ENCODE assay signal across 8 cellular contexts in the genomic region with DNA sequence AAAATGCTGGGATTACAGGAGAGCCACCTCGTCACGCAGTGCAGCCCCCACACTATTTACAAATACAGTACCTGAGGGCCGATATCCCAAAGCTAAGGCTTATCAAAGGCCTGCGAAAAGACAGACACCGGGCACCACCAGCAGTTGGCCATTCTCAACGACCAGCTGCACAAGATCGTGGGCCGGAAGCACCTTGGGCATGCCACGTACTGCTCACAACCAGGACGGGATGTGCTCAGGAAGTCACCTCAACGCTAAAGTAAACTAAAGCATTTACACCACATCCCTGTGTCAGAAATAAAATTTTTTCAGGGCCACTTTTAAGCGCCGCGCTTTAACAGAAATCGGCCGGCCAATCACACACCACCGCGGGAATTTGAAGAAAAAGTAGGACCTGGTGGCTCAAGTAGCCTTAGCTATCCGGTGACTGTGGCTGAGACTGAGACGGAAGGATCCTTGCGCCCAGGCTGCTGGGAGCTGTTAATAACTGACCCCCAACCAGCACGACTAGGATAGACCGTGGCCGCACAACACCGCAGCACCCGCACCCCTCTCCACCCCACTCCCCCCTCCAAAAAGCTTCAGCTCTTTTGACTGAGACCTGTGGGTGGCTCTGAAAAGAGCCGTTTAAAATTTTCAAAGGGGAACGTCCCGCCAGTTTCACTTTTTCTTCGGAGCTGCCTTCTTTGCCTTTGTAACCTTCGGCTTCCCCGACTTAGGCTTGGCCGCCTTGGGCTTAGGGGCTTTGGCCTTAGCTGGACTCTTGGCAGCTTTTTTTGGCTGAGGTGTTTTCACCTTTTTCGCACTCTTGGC.
DNase-seq lines count a peak whose midpoint lies in the region; ATAC-seq, FAIRE-seq and TF ChIP-seq lines count a peak whose summit lies in the region.

No MANE protein-coding gene starts in this region.

- no peak for DNase-seq in AG09309 (ENCODE audit: low read depth)
- DNase-seq in astrocyte of the spinal cord (ENCODE audit: low read depth, low spot score), result peak; percentile 73
- DNase-seq in small intestine, result peak; percentile 79
- DNase-seq in inferior parietal cortex (ENCODE audit: extremely low spot score), result no peak

- H3K9me2 ChIP-seq in SU-DHL-6 (replicated peaks; ENCODE audit: insufficient read depth, low read length), result no peaks in the 10 kb centered on the region

- peak; percentile 41 for ATAC-seq in GM19043 (IDR thresholded peaks at IDR 0.05; ENCODE audit: low read depth, unreplicated experiment)
- peak; percentile 51 for ATAC-seq in HG03342 (IDR thresholded peaks at IDR 0.05; ENCODE audit: unreplicated experiment)

- WGBS in small intestine, 3 donors, result 0 to 1% (median 1%) methylated on average over 34 of the region's 34 CpGs

- H4K20me1 ChIP-seq in SU-DHL-6 (ENCODE audit: low read depth, low read length), result no peaks in the 10 kb centered on the region

- no peaks in the 10 kb centered on the region for H3K36me3 ChIP-seq in SU-DHL-6 (ENCODE audit: low read length)
- H3K36me3 ChIP-seq in iPS-15b (ENCODE audit: control insufficient read depth, insufficient read depth, low read length), result no peaks in the 10 kb centered on the region
- H3K36me3 ChIP-seq in small intestine (ENCODE audit: control insufficient read depth in 2 of 2, insufficient read depth in 2 of 2, low read length in 2 of 2), result no peaks in the 10 kb centered on the region

- peak overlapping the region; percentile 98 for H2AFZ ChIP-seq in SU-DHL-6 (ENCODE audit: low read depth, low read length, severe bottlenecking)

- peak overlapping the region; percentile 79 for H3K9ac ChIP-seq in SU-DHL-6 (ENCODE audit: low read length)
- H3K9ac ChIP-seq in iPS-15b (ENCODE audit: low read depth, low read length), result peak overlapping the region; percentile 90

- in situ Hi-C loops in astrocyte of the spinal cord (cut with HindIII; ENCODE audit: low sequenced_read_pairs), result no loop called here

- peak overlapping the region; percentile 53 for H3K4me3 ChIP-seq in AG09309 (ENCODE audit: control insufficient read depth, low read depth, low read length)
- H3K4me3 ChIP-seq in SU-DHL-6 (ENCODE audit: insufficient read depth, low read length, poor library complexity, severe bottlenecking), result peak overlapping the region; percentile 57
- peak overlapping the region; percentile 59 for H3K4me3 ChIP-seq in astrocyte of the spinal cord (ENCODE audit: low read depth, low read length)
- peak overlapping the region; percentile 66 for H3K4me3 ChIP-seq in iPS-15b (ENCODE audit: low read depth, low read length)
- H3K4me3 ChIP-seq in small intestine (ENCODE audit: low read depth in 1 of 2, low read length in 2 of 2), result peak overlapping the region; percentile 68 to 71

- H3K4me1 ChIP-seq in iPS-15b (ENCODE audit: control insufficient read depth, insufficient read depth, low read length), result no peaks in the 10 kb centered on the region
- no peaks in the 10 kb centered on the region for H3K4me1 ChIP-seq in small intestine (ENCODE audit: control insufficient read depth in 2 of 2, insufficient read depth in 1 of 2, low read depth in 1 of 2, low read length in 1 of 2)

- H3K27ac ChIP-seq in SU-DHL-6 (ENCODE audit: low read depth, low read length), result peak overlapping the region; percentile 88
- peak overlapping the region; percentile 92 to 95 for H3K27ac ChIP-seq in small intestine (ENCODE audit: low read depth in 1 of 2, low read length in 1 of 2)

- H3K79me2 ChIP-seq in SU-DHL-6 (ENCODE audit: insufficient read depth, low read length), result no peaks in the 10 kb centered on the region

- peaks cover 45% of the 10 kb centered on the region for H3F3A ChIP-seq in SU-DHL-6 (ENCODE audit: insufficient read depth)

- no peaks in the 10 kb centered on the region for H3K27me3 ChIP-seq in SU-DHL-6 (ENCODE audit: low read length)
- H3K27me3 ChIP-seq in iPS-15b (ENCODE audit: control insufficient read depth, insufficient read depth, low read length), result no peaks in the 10 kb centered on the region
- no peaks in the 10 kb centered on the region for H3K27me3 ChIP-seq in small intestine (ENCODE audit: control insufficient read depth in 2 of 2, insufficient read depth in 2 of 2, low read length in 2 of 2)

- H3K4me2 ChIP-seq in SU-DHL-6 (ENCODE audit: low read depth, low read length, poor library complexity, severe bottlenecking), result peak overlapping the region; percentile 91

- H3K9me3 ChIP-seq in SU-DHL-6 (ENCODE audit: insufficient read depth, low read length) (no peaks in the 10 kb centered on the region), iPS-15b (ENCODE audit: control insufficient read depth, insufficient read depth, low read length) (no peaks in the 10 kb centered on the region), small intestine (ENCODE audit: control insufficient read depth, low read depth) (no peaks in the 10 kb centered on the region)

- FAIRE-seq in small intestine (lab: Jason Lieb, UNC), result no peak

- TF ChIP-seq CTCF in AG09309 (IDR thresholded peaks at IDR 0.05; ENCODE audit: control insufficient read depth, insufficient read depth, low read depth, low read length, missing control alignments), result no peak
- TF ChIP-seq CTCF in SU-DHL-6 (IDR thresholded peaks at IDR 0.05; ENCODE audit: insufficient read depth, low read length, poor library complexity, severe bottlenecking), result no peak
- TF ChIP-seq CTCF in astrocyte of the spinal cord (IDR thresholded peaks at IDR 0.05; ENCODE audit: low read depth, low read length), result no peak

Comparison
In these comparisons a context has a peak if more than half of its experiments do, and no peak if none do; other contexts are left out.
1. DNase-seq: peak in astrocyte of the spinal cord (single experiment) and small intestine (single experiment); none in AG09309 (single experiment) and inferior parietal cortex (single experiment).
2. Peak in every context shown above with its lines, with median percentiles within 50 percentile points of each other: H3K4me3 ChIP-seq.